1 cellular context compared by ENCODE assay signal in genomic region chr14:45135181-45135580, GRCh38.
TF ChIP-seq lines count a peak whose summit lies in the region.

No MANE protein-coding gene starts in this region.

TF ChIP-seq in HepG2, 621 proteins besides CTCF, POLR2A, EP300 and RAD21:
- TF ChIP-seq FIP1L1 (IDR thresholded peaks at IDR 0.05; ENCODE audit: borderline replicate concordance, insufficient read depth, low read depth, low read length), result no peak
- TF ChIP-seq GLMP (CRISPR knock-in tag; IDR thresholded peaks at IDR 0.05; ENCODE audit: borderline replicate concordance), result no peak
- no peak for TF ChIP-seq ZNF264 (CRISPR knock-in tag; IDR thresholded peaks at IDR 0.05)
- no peak for TF ChIP-seq MED1 (CRISPR knock-in tag; IDR thresholded peaks at IDR 0.05)
- no peak for TF ChIP-seq ZNF10 (CRISPR knock-in tag; IDR thresholded peaks at IDR 0.05; ENCODE audit: borderline replicate concordance, low read depth)
- TF ChIP-seq RCOR2 (CRISPR knock-in tag; IDR thresholded peaks at IDR 0.05), result no peak
- no peak for TF ChIP-seq MATR3 (CRISPR knock-in tag; IDR thresholded peaks at IDR 0.05)
- no peak for TF ChIP-seq FUBP1 (CRISPR knock-in tag; IDR thresholded peaks at IDR 0.05; ENCODE audit: borderline replicate concordance)
- TF ChIP-seq ZNF3 (CRISPR knock-in tag; IDR thresholded peaks at IDR 0.05), result no peak
- TF ChIP-seq NR2F2 (IDR thresholded peaks at IDR 0.05; ENCODE audit: borderline replicate concordance, low read depth), result no peak
- TF ChIP-seq ZNF329 (CRISPR knock-in tag; IDR thresholded peaks at IDR 0.05; ENCODE audit: low read depth), result no peak
- no peak for TF ChIP-seq MEIS2 (CRISPR knock-in tag; IDR thresholded peaks at IDR 0.05)
- TF ChIP-seq SPEN (CRISPR knock-in tag; IDR thresholded peaks at IDR 0.05; ENCODE audit: low read depth), result no peak
- TF ChIP-seq NCOA1 (CRISPR knock-in tag; IDR thresholded peaks at IDR 0.05), result no peak
- no peak for TF ChIP-seq BRF2 (CRISPR knock-in tag; IDR thresholded peaks at IDR 0.05)
- TF ChIP-seq JUN (CRISPR knock-in tag; IDR thresholded peaks at IDR 0.05), result no peak
